In the genomic region with DNA sequence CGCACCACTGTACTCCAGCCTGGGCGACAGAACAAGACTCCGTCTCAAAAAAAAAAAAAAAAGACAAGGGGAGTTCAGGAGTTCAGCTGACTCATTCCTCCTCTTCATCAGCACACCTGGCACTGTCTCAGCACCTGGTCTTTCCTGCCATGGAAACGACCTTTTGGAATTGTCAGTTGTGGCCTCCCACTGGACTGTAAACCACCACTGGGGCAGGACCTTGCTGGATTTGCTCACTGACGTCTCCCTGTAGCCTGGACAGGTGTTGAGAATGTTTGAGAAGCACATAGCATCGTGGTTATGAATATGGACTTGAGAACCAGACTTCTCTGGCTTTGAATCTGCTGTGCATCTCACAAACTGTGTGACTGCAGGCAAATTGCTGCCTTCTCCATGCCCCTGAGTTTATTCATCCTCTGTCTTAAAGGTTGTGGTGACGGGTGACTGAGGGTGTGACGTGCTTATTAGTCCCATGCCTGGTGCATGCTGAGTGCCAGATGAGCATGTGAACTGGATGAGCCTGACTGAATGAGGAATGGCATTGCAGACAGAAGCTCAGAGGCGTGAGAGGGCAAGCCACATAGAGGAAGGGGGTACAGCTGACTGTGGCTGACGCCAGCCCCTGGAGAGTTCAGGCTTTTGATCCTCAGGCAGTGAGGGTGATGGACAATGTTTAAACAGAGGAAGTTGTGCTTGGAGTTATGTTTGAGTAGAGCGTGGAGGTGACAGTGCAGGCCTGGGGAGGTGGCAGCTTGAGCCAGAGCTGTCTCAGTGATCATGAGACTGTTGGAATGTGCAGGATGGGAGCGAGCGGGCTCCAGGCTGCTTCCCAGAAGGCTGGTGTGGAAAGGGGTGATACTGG, we compare ENCODE assay signal across 8 cellular contexts. TPM values are rescaled to one million over a fixed set of nuclear protein-coding genes. Genes with fewer than 3 reads are reported as not detected.
A peak's percentile ranks its signal among the peaks of the same experiment; 100 is the strongest.
DNase-seq lines count a peak whose midpoint lies in the region; ATAC-seq, FAIRE-seq and TF ChIP-seq lines count a peak whose summit lies in the region.

No MANE protein-coding gene starts in this region.

- H4K5ac ChIP-seq in mesendoderm (ENCODE audit: low read length) = no peak overlapping the region

- H3K9me3 ChIP-seq in HUES48 (ENCODE audit: control insufficient read depth, insufficient read depth, low read length) = no peaks in the 10 kb centered on the region
- no peaks in the 10 kb centered on the region for H3K9me3 ChIP-seq in body of pancreas

- H3K27ac ChIP-seq in HUES48 (ENCODE audit: low read depth, low read length) (peak overlapping the region; percentile 6), body of pancreas (peak overlapping the region; percentile 54 to 78 (median 68)), mesendoderm (ENCODE audit: low read depth, low read length) (no peak overlapping the region)

- no peak overlapping the region for H2BK15ac ChIP-seq in mesendoderm (replicated peaks; ENCODE audit: low read depth)

- H3K56ac ChIP-seq in mesendoderm (ENCODE audit: low read length) = peak overlapping the region; percentile 34

- H3K27me3 ChIP-seq in HUES48 (ENCODE audit: control insufficient read depth, insufficient read depth, low read length) (no peaks in the 10 kb centered on the region), body of pancreas (no peaks in the 10 kb centered on the region), mesendoderm (ENCODE audit: insufficient read depth, low read length, poor library complexity) (no peaks in the 10 kb centered on the region)

- DNase-seq in AG08395 (ENCODE audit: low spot score) (peak; percentile 80), body of pancreas (peak; percentile 33 to 57 (median 54)), mesendoderm (no peak), NCI-H1436 (lab: John Stamatoyannopoulos, UW) (no peak), HTR-8/SVneo (ENCODE audit: insufficient read length, low spot score) (no peak)

- intact Hi-C loops in body of pancreas (cut with DNase I) = no loop called here

- H3K9ac ChIP-seq in HUES48 (ENCODE audit: low read depth, low read length) = no peak overlapping the region
- H3K9ac ChIP-seq in mesendoderm (ENCODE audit: low read length) = no peak overlapping the region

- H3K36me3 ChIP-seq in HUES48 (ENCODE audit: control insufficient read depth, insufficient read depth, low read length) (no peaks in the 10 kb centered on the region), body of pancreas (replicated peaks in 1 of 2; ENCODE audit: insufficient read depth in 1 of 2, low read depth in 2 of 2) (no peaks in the 10 kb centered on the region), mesendoderm (ENCODE audit: control insufficient read depth, insufficient read depth, low read length) (no peaks in the 10 kb centered on the region)

- no peak overlapping the region for H2BK5ac ChIP-seq in mesendoderm (ENCODE audit: low read length)

- ATAC-seq in body of pancreas (no peak), GM19397 (IDR thresholded peaks at IDR 0.05; ENCODE audit: unreplicated experiment) (no peak), HG03354 (IDR thresholded peaks at IDR 0.05; ENCODE audit: poor library complexity, severe bottlenecking, unreplicated experiment) (no peak)

- H2AK5ac ChIP-seq in mesendoderm (ENCODE audit: low read length) = no peak overlapping the region

- H3K79me1 ChIP-seq in mesendoderm (ENCODE audit: low read length) = peaks cover 4% of the 10 kb centered on the region

- TF ChIP-seq POLR2A in body of pancreas (IDR thresholded peaks at IDR 0.05) = no peak

- no peak for FAIRE-seq in HTR-8/SVneo (lab: Jason Lieb, UNC)

- H2BK120ac ChIP-seq in mesendoderm (ENCODE audit: low read depth, low read length) = no peak overlapping the region

- no peak overlapping the region for H3K4ac ChIP-seq in mesendoderm (ENCODE audit: low read depth, low read length)

- H3K79me2 ChIP-seq in mesendoderm (ENCODE audit: control insufficient read depth, insufficient read depth, low read length) = no peaks in the 10 kb centered on the region

- H3K4me3 ChIP-seq in HUES48 (ENCODE audit: low read depth, low read length) (no peak overlapping the region), body of pancreas (no peak overlapping the region), mesendoderm (ENCODE audit: low read length) (no peak overlapping the region)

- no peak overlapping the region for H3K4me2 ChIP-seq in mesendoderm (ENCODE audit: low read length)

- H3K18ac ChIP-seq in mesendoderm (ENCODE audit: low read length) = no peak overlapping the region

- H3K4me1 ChIP-seq in HUES48 (ENCODE audit: control insufficient read depth, insufficient read depth, low read length) (no peaks in the 10 kb centered on the region), body of pancreas (peaks cover 51% of the 10 kb centered on the region), mesendoderm (ENCODE audit: control insufficient read depth, low read depth, low read length) (no peaks in the 10 kb centered on the region)

- no peak overlapping the region for H3K23ac ChIP-seq in mesendoderm (ENCODE audit: low read length)

- no peak for TF ChIP-seq CTCF in body of pancreas (IDR thresholded peaks at IDR 0.05)

- H4K8ac ChIP-seq in mesendoderm (ENCODE audit: low read depth, low read length) = no peak overlapping the region

- WGBS in body of pancreas, 2 donors = 60 to 66% methylated on average over 12 to 13 of the region's 13 CpGs
- no CpG with 5 or more reads among the region's 13 CpGs for WGBS in mesendoderm (ENCODE audit: extremely low coverage, insufficient coverage, low lambda C conversion rate)

RNA-seq across cellular contexts. Expression of gene TOM1, which starts 12.7 kb away (rescaled TPM):
- 10 to 100 TPM; 34.0 to 42.2 TPM for total RNA-seq in body of pancreas
- 11.9 TPM for polyA plus RNA-seq in mesendoderm (2013, experiment 1 of 2)
- 11.1 TPM for polyA plus RNA-seq in mesendoderm (2013, experiment 2 of 2)

RNA-seq across cellular contexts. Expression of gene HMGXB4, which starts 55.1 kb away (rescaled TPM):
- total RNA-seq in body of pancreas = 10 to 100 TPM in 1 of 2 donors, 1 to 10 TPM in 1; 8.2 to 13.0 TPM
- 40.0 TPM for polyA plus RNA-seq in mesendoderm (2013, experiment 1 of 2)
- 39.0 TPM for polyA plus RNA-seq in mesendoderm (2013, experiment 2 of 2)

Comparison
In these comparisons a context has a peak if more than half of its experiments do, and no peak if none do; other contexts are left out.
1. DNase-seq: peak in AG08395 (single experiment) and body of pancreas (4 of 4); none in mesendoderm (single experiment), NCI-H1436 (single experiment) and HTR-8/SVneo (single experiment).